ENCODE assay signal across 12 cellular contexts in the genomic region with DNA sequence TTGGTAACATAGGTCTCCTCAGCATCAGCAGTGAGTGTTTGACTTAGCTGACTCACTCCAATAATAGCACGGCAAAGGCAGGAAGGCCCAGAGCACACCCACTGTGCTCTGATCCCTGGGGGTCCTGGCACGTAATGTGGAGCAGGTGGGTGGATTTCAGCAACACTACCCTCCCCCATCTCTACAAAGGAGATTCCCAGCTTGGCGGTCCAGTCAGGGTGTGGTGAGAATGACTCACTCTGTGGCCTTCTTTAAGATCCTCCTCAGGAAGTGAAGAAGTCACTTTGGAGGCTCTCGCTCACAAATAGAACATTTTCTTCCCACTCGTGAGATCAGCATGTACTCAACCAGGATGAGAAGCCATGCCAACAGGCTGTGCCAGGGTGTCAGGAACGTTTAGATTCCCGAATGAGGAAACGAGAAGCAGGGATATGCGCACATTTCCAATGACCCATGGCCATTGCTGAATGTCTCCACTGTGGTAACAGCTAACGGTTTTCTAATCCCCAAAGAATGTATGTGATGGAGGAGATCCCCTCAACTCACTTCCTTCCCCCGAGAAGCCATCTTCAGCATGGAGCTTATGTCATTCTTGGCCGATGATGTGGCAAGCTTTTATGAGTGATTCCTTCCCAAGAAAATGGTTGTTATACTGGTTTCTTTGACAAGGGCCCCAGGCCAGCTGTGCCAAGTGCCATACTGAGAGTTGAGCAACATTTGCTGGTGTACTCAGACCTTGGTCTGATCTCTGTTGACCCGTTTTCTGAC.
DNase-seq lines count a peak whose midpoint lies in the region; ATAC-seq, FAIRE-seq and TF ChIP-seq lines count a peak whose summit lies in the region.
"Had no signal": no experiment of that assay in that cellular context is flagged by ENCODE, and none has a peak within 500 bp of the region (broad histone marks: within the 10 kb centered on the region; RNA-seq: fewer than 3 reads in every experiment).

No MANE protein-coding gene starts in this region.

- intact Hi-C loops in stomach (cut with DNase I; ENCODE audit: low total_unique reads), result no loop called here

- H3K9ac ChIP-seq in smooth muscle cell (ENCODE audit: low read depth), result peak overlapping the region; percentile 54

- no peak overlapping the region for H3K4me3 ChIP-seq in SJSA1
- no peak overlapping the region for H3K4me3 ChIP-seq in smooth muscle cell
- H3K4me3 ChIP-seq in stomach, result no peak overlapping the region
- H3K4me3 ChIP-seq: body of pancreas had no signal

- H3K36me3 ChIP-seq in SJSA1 (no peaks in the 10 kb centered on the region), smooth muscle cell (ENCODE audit: low read depth) (no peaks in the 10 kb centered on the region), stomach (no peaks in the 10 kb centered on the region)

- no peak overlapping the region for H3K27ac Mint-ChIP-seq in WTC11
- H3K27ac Mint-ChIP-seq: immature natural killer cell; stimulated activated effector memory CD8-positive, alpha-beta T cell treated with anti-CD3 and anti-CD28 coated beads, Interleukin-12 subunit alpha, Interleukin-12 subunit beta, amount 100 ng/mL, for 72 hours had no signal

- peaks cover 8% of the 10 kb centered on the region for H3K4me1 Mint-ChIP-seq in WTC11

- 22% methylated on average over 13 of the region's 13 CpGs for WGBS in smooth muscle cell (ENCODE audit: low lambda C conversion rate)
- 66 to 80% (median 75%) methylated on average over 13 of the region's 13 CpGs for WGBS in stomach, 5 donors

- CTCF ChIA-PET in WTC11 (lab: Charles Lee), result interaction anchor here (1.7 kb wide), 1 partner anchor 34 kb away, joined by 5 read pairs; no protein-coding TSS in a partner anchor

- H3K27me3 ChIP-seq in SJSA1 (replicated peaks), result no peaks in the 10 kb centered on the region
- H3K27me3 ChIP-seq in smooth muscle cell (ENCODE audit: low read depth), result no peaks in the 10 kb centered on the region
- H3K27me3 ChIP-seq in stomach, result peaks cover 0 to 46% (median 6%) of the 10 kb centered on the region in 3 donors
- H3K27me3 ChIP-seq: body of pancreas had no signal

- H3K4me3 Mint-ChIP-seq in WTC11, result no peak overlapping the region
- H3K4me3 Mint-ChIP-seq: immature natural killer cell; stimulated activated effector memory CD8-positive, alpha-beta T cell treated with anti-CD3 and anti-CD28 coated beads, Interleukin-12 subunit alpha, Interleukin-12 subunit beta, amount 100 ng/mL, for 72 hours had no signal

- no peak for TF ChIP-seq CTCF in smooth muscle cell (IDR thresholded peaks at IDR 0.05; ENCODE audit: borderline replicate concordance, insufficient read depth, poor library complexity, severe bottlenecking)
- TF ChIP-seq CTCF in WTC11 (IDR thresholded peaks at IDR 0.05), result no peak
- TF ChIP-seq CTCF in stomach (IDR thresholded peaks at IDR 0.05), result no peak

- no peak for FAIRE-seq in H54 (lab: Jason Lieb, UNC)

- peaks cover 4% of the 10 kb centered on the region; the same call in 1 of the 2 replicates for H3K36me3 Mint-ChIP-seq in WTC11
- H3K36me3 Mint-ChIP-seq: immature natural killer cell; stimulated activated effector memory CD8-positive, alpha-beta T cell treated with anti-CD3 and anti-CD28 coated beads, Interleukin-12 subunit alpha, Interleukin-12 subunit beta, amount 100 ng/mL, for 72 hours had no signal

- peak overlapping the region; percentile 53 for H3K4me2 ChIP-seq in smooth muscle cell

- H3K9me3 ChIP-seq in SJSA1 (replicated peaks) (no peaks in the 10 kb centered on the region; the same call in 1 of the 2 replicates), smooth muscle cell (replicated peaks; ENCODE audit: low read depth) (no peaks in the 10 kb centered on the region), stomach (peaks cover 0 to 14% (median 2%) of the 10 kb centered on the region in 4 donors)
- H3K9me3 ChIP-seq: body of pancreas had no signal

- H4K20me1 ChIP-seq in smooth muscle cell (ENCODE audit: low read depth), result no peaks in the 10 kb centered on the region

- H3K27me3 Mint-ChIP-seq in WTC11 (ENCODE audit: low read depth), result no peaks in the 10 kb centered on the region

- ATAC-seq in GM21576 (IDR thresholded peaks at IDR 0.05; ENCODE audit: unreplicated experiment) (no peak), WTC11 (no peak), GM18873 (IDR thresholded peaks at IDR 0.05; ENCODE audit: low FRiP score, unreplicated experiment) (no peak)
- ATAC-seq: body of pancreas; stimulated activated effector memory CD8-positive, alpha-beta T cell treated with anti-CD3 and anti-CD28 coated beads, Interleukin-12 subunit alpha, Interleukin-12 subunit beta, amount 100 ng/mL, for 72 hours had no signal

- H3K9me3 Mint-ChIP-seq in WTC11, result no peaks in the 10 kb centered on the region; the same call in 1 of the 2 replicates
- H3K9me3 Mint-ChIP-seq: immature natural killer cell; stimulated activated effector memory CD8-positive, alpha-beta T cell treated with anti-CD3 and anti-CD28 coated beads, Interleukin-12 subunit alpha, Interleukin-12 subunit beta, amount 100 ng/mL, for 72 hours had no signal

- peak overlapping the region; percentile 99 for H3K27ac ChIP-seq in SJSA1
- peak overlapping the region; percentile 92 for H3K27ac ChIP-seq in smooth muscle cell (ENCODE audit: low read depth)
- H3K27ac ChIP-seq in stomach, result no peak overlapping the region
- H3K27ac ChIP-seq: body of pancreas had no signal

- POLR2A ChIA-PET in WTC11 (lab: Charles Lee), result no interaction called here

- no peak for TF ChIP-seq POLR2A in H54 (IDR thresholded peaks at IDR 0.05; ENCODE audit: low read depth, low read length)
- TF ChIP-seq POLR2A in stomach (IDR thresholded peaks at IDR 0.05), result no peak

- H2AFZ ChIP-seq in smooth muscle cell (ENCODE audit: low read depth), result no peak overlapping the region

- no peaks in the 10 kb centered on the region for H3K79me2 ChIP-seq in smooth muscle cell (ENCODE audit: low read depth)

- H3F3A ChIP-seq in smooth muscle cell (ENCODE audit: low read depth), result no peaks in the 10 kb centered on the region

- DNase-seq in H54 (ENCODE audit: insufficient read length, low spot score) (peak; percentile 81), SJSA1 (ENCODE audit: low read depth in 1 of 2, low spot score in 2 of 2) (peak; percentile 97 to 100), fibroblast of the conjunctiva (ENCODE audit: low read depth) (peak; percentile 97), smooth muscle cell (lab: John Stamatoyannopoulos, UW; ENCODE audit: unreplicated experiment) (no peak), WTC11 (ENCODE audit: low spot score) (no peak), stomach (no peak)
- DNase-seq: immature natural killer cell, retina had no signal

- H3K4me1 ChIP-seq in SJSA1 (replicated peaks) (peaks cover 39% of the 10 kb centered on the region), smooth muscle cell (ENCODE audit: low read depth) (no peaks in the 10 kb centered on the region), stomach (no peaks in the 10 kb centered on the region)
- H3K4me1 ChIP-seq: body of pancreas had no signal

- TF ChIP-seq EP300 in stomach (IDR thresholded peaks at IDR 0.05), result no peak

TF ChIP-seq in WTC11, 78 proteins besides CTCF, POLR2A, EP300 and RAD21 (continues in another document):
- TF ChIP-seq, protein P1, sequence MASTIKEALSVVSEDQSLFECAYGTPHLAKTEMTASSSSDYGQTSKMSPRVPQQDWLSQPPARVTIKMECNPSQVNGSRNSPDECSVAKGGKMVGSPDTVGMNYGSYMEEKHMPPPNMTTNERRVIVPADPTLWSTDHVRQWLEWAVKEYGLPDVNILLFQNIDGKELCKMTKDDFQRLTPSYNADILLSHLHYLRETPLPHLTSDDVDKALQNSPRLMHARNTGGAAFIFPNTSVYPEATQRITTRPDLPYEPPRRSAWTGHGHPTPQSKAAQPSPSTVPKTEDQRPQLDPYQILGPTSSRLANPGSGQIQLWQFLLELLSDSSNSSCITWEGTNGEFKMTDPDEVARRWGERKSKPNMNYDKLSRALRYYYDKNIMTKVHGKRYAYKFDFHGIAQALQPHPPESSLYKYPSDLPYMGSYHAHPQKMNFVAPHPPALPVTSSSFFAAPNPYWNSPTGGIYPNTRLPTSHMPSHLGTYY (CRISPR knock-in tag; IDR thresholded peaks at IDR 0.05), result no peak
- TF ChIP-seq, protein P2, sequence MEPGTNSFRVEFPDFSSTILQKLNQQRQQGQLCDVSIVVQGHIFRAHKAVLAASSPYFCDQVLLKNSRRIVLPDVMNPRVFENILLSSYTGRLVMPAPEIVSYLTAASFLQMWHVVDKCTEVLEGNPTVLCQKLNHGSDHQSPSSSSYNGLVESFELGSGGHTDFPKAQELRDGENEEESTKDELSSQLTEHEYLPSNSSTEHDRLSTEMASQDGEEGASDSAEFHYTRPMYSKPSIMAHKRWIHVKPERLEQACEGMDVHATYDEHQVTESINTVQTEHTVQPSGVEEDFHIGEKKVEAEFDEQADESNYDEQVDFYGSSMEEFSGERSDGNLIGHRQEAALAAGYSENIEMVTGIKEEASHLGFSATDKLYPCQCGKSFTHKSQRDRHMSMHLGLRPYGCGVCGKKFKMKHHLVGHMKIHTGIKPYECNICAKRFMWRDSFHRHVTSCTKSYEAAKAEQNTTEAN (CRISPR knock-in tag; IDR thresholded peaks at IDR 0.05), result no peak
- TF ChIP-seq NR2C2 (CRISPR knock-in tag; IDR thresholded peaks at IDR 0.05) (no peak), GABPB1 (CRISPR knock-in tag; IDR thresholded peaks at IDR 0.05) (no peak), MAX (CRISPR knock-in tag; IDR thresholded peaks at IDR 0.05) (no peak), HMGA2 (CRISPR knock-in tag; IDR thresholded peaks at IDR 0.05) (no peak), JAZF1 (CRISPR knock-in tag; IDR thresholded peaks at IDR 0.05) (no peak), ZNF423 (CRISPR knock-in tag; IDR thresholded peaks at IDR 0.05) (no peak), PRRX2 (CRISPR knock-in tag; IDR thresholded peaks at IDR 0.05) (no peak), GRHL2 (CRISPR knock-in tag; IDR thresholded peaks at IDR 0.05; ENCODE audit: insufficient replicate concordance, severe bottlenecking) (no peak)

Comparison
In these comparisons a context has a peak if more than half of its experiments do, and no peak if none do; other contexts are left out.
1. DNase-seq: peak in H54 (single experiment), SJSA1 (2 of 2) and fibroblast of the conjunctiva (single experiment); none in smooth muscle cell (single experiment), WTC11 (single experiment) and stomach (single experiment).
2. H3K27ac ChIP-seq: peak in SJSA1 (single experiment) and smooth muscle cell (single experiment); none in stomach (0 of 5).